1 cellular context compared by ENCODE assay signal in genomic region chr1:8825985-8826481, GRCh38.
TF ChIP-seq lines count a peak whose summit lies in the region.

No MANE protein-coding gene starts in this region.

TF ChIP-seq in IMR-90, 13 proteins besides CTCF, POLR2A, EP300 and RAD21 (continued from another document):
- TF ChIP-seq ELK1 (IDR thresholded peaks at IDR 0.05; ENCODE audit: borderline replicate concordance, low read depth, low read length) (no peak), MAFK (IDR thresholded peaks at IDR 0.05; ENCODE audit: low read depth, low read length) (no peak), SMC3 (IDR thresholded peaks at IDR 0.05; ENCODE audit: low read depth, low read length) (no peak)
